In genomic region chr10:95794195-95794594, GRCh38 we compare ENCODE assay signal across 21 cellular contexts. TPM values are rescaled to one million over a fixed set of nuclear protein-coding genes. Genes with fewer than 3 reads are reported as not detected.
DNase-seq lines count a peak whose midpoint lies in the region; ATAC-seq and TF ChIP-seq lines count a peak whose summit lies in the region.
"Had no signal": no experiment of that assay in that cellular context is flagged by ENCODE, and none has a peak within 500 bp of the region (broad histone marks: within the 10 kb centered on the region; RNA-seq: fewer than 3 reads in every experiment).

No MANE protein-coding gene starts in this region.

- H3K4me3 Mint-ChIP-seq in CD4-positive, CD25-positive, alpha-beta regulatory T cell: no peak overlapping the region
- no peak overlapping the region for H3K4me3 Mint-ChIP-seq in stimulated activated memory B cell treated with anti-CD40 and anti-IgM and Interleukin-4, amounts not matched to agents 10 μg/mL and 1 μg/mL and 100 μg/mL, for 72 hours
- H3K4me3 Mint-ChIP-seq: brain; CD8-positive, alpha-beta T cell had no signal

- no peak overlapping the region for H3K18ac ChIP-seq in IMR-90 (ENCODE audit: low read depth, low read length)

- WGBS in IMR-90 (ENCODE audit: extremely low coverage in 2 of 2, insufficient read length in 1 of 2), 2 experiments: no CpG with 5 or more reads among the region's 3 CpGs

- peaks cover 4% of the 10 kb centered on the region for H3K36me3 Mint-ChIP-seq in CD4-positive, CD25-positive, alpha-beta regulatory T cell
- peaks cover 58% of the 10 kb centered on the region for H3K36me3 Mint-ChIP-seq in stimulated activated memory B cell treated with anti-CD40 and anti-IgM and Interleukin-4, amounts not matched to agents 10 μg/mL and 1 μg/mL and 100 μg/mL, for 72 hours
- H3K36me3 Mint-ChIP-seq: brain; CD8-positive, alpha-beta T cell had no signal

- BruUV-seq in IMR-90 (replicated peaks; lab: Mats Ljungman, UMichigan): no TSS peak

- no peak for TF ChIP-seq CTCF in IMR-90 (conservative IDR thresholded peaks at IDR 0.05; ENCODE audit: low read depth, low read length)

- CTCF ChIA-PET in IMR-90 (lab: Yijun Ruan, JAX): no interaction called here

- H3K4me3 ChIP-seq in CD4-positive, CD25-positive, alpha-beta regulatory T cell (ENCODE audit: low read depth, low read length): no peak overlapping the region
- no peak overlapping the region for H3K4me3 ChIP-seq in IMR-90 (ENCODE audit: insufficient read depth, low read depth, low read length)
- H3K4me3 ChIP-seq: gastrocnemius medialis, Peyer's patch, prostate gland had no signal

- H2BK5ac ChIP-seq in IMR-90 (ENCODE audit: low read depth, low read length, poor library complexity, severe bottlenecking): no peak overlapping the region

- H3K9me3 ChIP-seq in CD4-positive, CD25-positive, alpha-beta regulatory T cell (ENCODE audit: control insufficient read depth in 2 of 2, low read length in 2 of 2): no peaks in the 10 kb centered on the region
- H3K9me3 ChIP-seq in IMR-90 (ENCODE audit: control insufficient read depth, insufficient read depth, low read length): no peaks in the 10 kb centered on the region
- H3K9me3 ChIP-seq: gastrocnemius medialis, Peyer's patch, prostate gland had no signal

- in situ Hi-C loops in IMR-90 (cut with MboI; ENCODE audit: low sequenced_read_pairs): no loop called here

- intact Hi-C loops in IMR-90 (cut with micrococcal nuclease): no loop called here

- H3K27me3 ChIP-seq in CD4-positive, CD25-positive, alpha-beta regulatory T cell (ENCODE audit: control insufficient read depth, insufficient read depth, low read length): no peaks in the 10 kb centered on the region
- no peaks in the 10 kb centered on the region for H3K27me3 ChIP-seq in IMR-90 (ENCODE audit: control insufficient read depth, insufficient read depth, low read length)
- H3K27me3 ChIP-seq: gastrocnemius medialis, Peyer's patch had no signal

- no peak overlapping the region for H2AK9ac ChIP-seq in IMR-90 (replicated peaks; ENCODE audit: low read depth, low read length, poor library complexity)

- H3K4ac ChIP-seq in IMR-90 (ENCODE audit: low read depth, low read length): 0 out of 2 replicates have a peak overlapping the region, but pooled peaks have one; percentile 64

- no peaks in the 10 kb centered on the region for H3K27me3 Mint-ChIP-seq in CD4-positive, CD25-positive, alpha-beta regulatory T cell
- H3K27me3 Mint-ChIP-seq in stimulated activated memory B cell treated with anti-CD40 and anti-IgM and Interleukin-4, amounts not matched to agents 10 μg/mL and 1 μg/mL and 100 μg/mL, for 72 hours: no peaks in the 10 kb centered on the region
- H3K27me3 Mint-ChIP-seq: brain had no signal

- no peak for DNase-seq in CD4-positive, CD25-positive, alpha-beta regulatory T cell
- DNase-seq in IMR-90 (no peak), kidney glomerular epithelial cell (lab: John Stamatoyannopoulos, UW) (peak; percentile 36), cerebellum (ENCODE audit: low spot score) (no peak), NCI-H2081 treated with DMSO at 0.1 percent for 48 hours (lab: John Stamatoyannopoulos, UW) (no peak)
- no peak for DNase-seq in stimulated activated CD4-positive, alpha-beta T cell treated with anti-CD3 and anti-CD28 coated beads, Interleukin-12 subunit alpha, Interleukin-12 subunit beta, amount 100 ng/mL, for 4 hours
- DNase-seq: activated CD4-positive, CD25-positive, alpha-beta regulatory T cell treated with anti-CD3 and anti-CD28 coated beads, Interleukin-2, amount 50 U/mL, for 72 hours; activated gamma-delta T cell treated with Interleukin-2 at 50 U/mL for 16 hours; activated T-cell treated with anti-CD3 and anti-CD28 coated beads, Interleukin-2, amount 50 U/mL, for 1 hour; CD8-positive, alpha-beta T cell; NCI-H146; NCI-H2171 treated with DMSO at 0.1 percent for 48 hours; NCI-H524 treated with DMSO at 0.1 percent for 48 hours; stimulated activated CD4-positive, alpha-beta T cell treated with anti-CD3 and anti-CD28 coated beads, Interleukin-1b, Interleukin-23, amount 100 ng/mL, for 48 hours had no signal

- H3K9me3 Mint-ChIP-seq in CD4-positive, CD25-positive, alpha-beta regulatory T cell: peaks cover 0 to 5% (median 0%) of the 10 kb centered on the region in 7 donors
- peaks cover 9% of the 10 kb centered on the region for H3K9me3 Mint-ChIP-seq in stimulated activated memory B cell treated with anti-CD40 and anti-IgM and Interleukin-4, amounts not matched to agents 10 μg/mL and 1 μg/mL and 100 μg/mL, for 72 hours
- H3K9me3 Mint-ChIP-seq: CD8-positive, alpha-beta T cell had no signal

- no peaks in the 10 kb centered on the region for H3K36me3 ChIP-seq in CD4-positive, CD25-positive, alpha-beta regulatory T cell (ENCODE audit: control insufficient read depth, insufficient read depth, low read length)
- H3K36me3 ChIP-seq in IMR-90 (ENCODE audit: control insufficient read depth, insufficient read depth, low read length): no peaks in the 10 kb centered on the region
- H3K36me3 ChIP-seq: gastrocnemius medialis, Peyer's patch, prostate gland had no signal

- H3K23ac ChIP-seq in IMR-90 (ENCODE audit: low read depth, low read length): no peak overlapping the region

- no peak overlapping the region for H2AFZ ChIP-seq in IMR-90 (replicated peaks; ENCODE audit: low read length, poor library complexity)

- H3K14ac ChIP-seq in IMR-90 (replicated peaks; ENCODE audit: low read depth, low read length): no peak overlapping the region

- no peak overlapping the region for H2BK20ac ChIP-seq in IMR-90 (ENCODE audit: low read depth, low read length)

- H3K4me2 ChIP-seq in IMR-90 (ENCODE audit: low read depth, low read length): no peak overlapping the region

- H3K9ac ChIP-seq in IMR-90 (ENCODE audit: low read depth, low read length): no peak overlapping the region

- ATAC-seq in CD4-positive, CD25-positive, alpha-beta regulatory T cell (ENCODE audit: low read depth in 2 of 2): no peak
- ATAC-seq in IMR-90 (ENCODE audit: low read depth): no peak
- ATAC-seq in stimulated activated memory B cell treated with anti-CD40 and anti-IgM and Interleukin-4, amounts not matched to agents 10 μg/mL and 1 μg/mL and 100 μg/mL, for 72 hours: no peak
- ATAC-seq in HG03460 (IDR thresholded peaks at IDR 0.05; ENCODE audit: unreplicated experiment): no peak
- ATAC-seq: CD8-positive, alpha-beta T cell; gastrocnemius medialis had no signal

- TF ChIP-seq POLR2A in IMR-90 (IDR thresholded peaks at IDR 0.05; ENCODE audit: low read depth, low read length): no peak

- no peak overlapping the region for H2BK15ac ChIP-seq in IMR-90 (ENCODE audit: low read depth, low read length)

- H3K56ac ChIP-seq in IMR-90 (ENCODE audit: extremely low read depth, insufficient read depth, low read length): no peak overlapping the region

- no peaks in the 10 kb centered on the region for H3K9me1 ChIP-seq in IMR-90 (ENCODE audit: insufficient read depth, low read length)

- H2BK120ac ChIP-seq in IMR-90 (ENCODE audit: low read depth, low read length): no peak overlapping the region

- H3K27ac ChIP-seq in CD4-positive, CD25-positive, alpha-beta regulatory T cell (ENCODE audit: insufficient read depth, low read length, poor library complexity, severe bottlenecking): peak overlapping the region; percentile 73
- H3K27ac ChIP-seq in IMR-90 (ENCODE audit: insufficient read depth, low read length): no peak overlapping the region

- no peaks in the 10 kb centered on the region for H4K20me1 ChIP-seq in IMR-90 (ENCODE audit: insufficient read depth, low read length)

- H2AK5ac ChIP-seq in IMR-90 (ENCODE audit: low read depth, low read length): no peak overlapping the region

- no peak for TF ChIP-seq RAD21 in IMR-90 (IDR thresholded peaks at IDR 0.05; ENCODE audit: low read length)

- no peaks in the 10 kb centered on the region for H3K79me1 ChIP-seq in IMR-90 (ENCODE audit: low read depth in 1 of 2, low read length in 2 of 2)

- H3K4me1 Mint-ChIP-seq in CD4-positive, CD25-positive, alpha-beta regulatory T cell: peaks cover 2 to 60% (median 45%) of the 10 kb centered on the region in 4 donors
- H3K4me1 Mint-ChIP-seq in stimulated activated memory B cell treated with anti-CD40 and anti-IgM and Interleukin-4, amounts not matched to agents 10 μg/mL and 1 μg/mL and 100 μg/mL, for 72 hours: peaks cover 81% of the 10 kb centered on the region

- H3K4me1 ChIP-seq in CD4-positive, CD25-positive, alpha-beta regulatory T cell (ENCODE audit: control insufficient read depth, insufficient read depth, low read length, poor library complexity, severe bottlenecking): peaks cover 30% of the 10 kb centered on the region
- H3K4me1 ChIP-seq in IMR-90 (ENCODE audit: control insufficient read depth, insufficient read depth, low read length): peaks cover 3% of the 10 kb centered on the region; the same call in 1 of the 2 replicates
- H3K4me1 ChIP-seq: prostate gland had no signal

- peak overlapping the region in 1 of 2 experiments; percentile 44; a peak in 2 of 4 replicates for H4K8ac ChIP-seq in IMR-90 (ENCODE audit: low read depth in 2 of 2, low read length in 2 of 2)

- peak overlapping the region in 2 of 3 donors; percentile 59 to 60 for H3K27ac Mint-ChIP-seq in CD4-positive, CD25-positive, alpha-beta regulatory T cell
- peak overlapping the region; percentile 98 for H3K27ac Mint-ChIP-seq in stimulated activated memory B cell treated with anti-CD40 and anti-IgM and Interleukin-4, amounts not matched to agents 10 μg/mL and 1 μg/mL and 100 μg/mL, for 72 hours
- H3K27ac Mint-ChIP-seq: brain; CD8-positive, alpha-beta T cell had no signal

- H4K91ac ChIP-seq in IMR-90 (ENCODE audit: insufficient read depth, low read depth, low read length): no peak overlapping the region

- dilution Hi-C loops in IMR-90 (cut with HindIII; ENCODE audit: low sequenced_read_pairs, unreplicated experiment): no loop called here

- POLR2A ChIA-PET in IMR-90 (lab: Charles Lee; ENCODE audit: unreplicated experiment): interaction anchor here (0.6 kb wide), 1 partner anchor 77 kb away, joined by 10 read pairs; no protein-coding TSS in a partner anchor

- H4K5ac ChIP-seq in IMR-90 (ENCODE audit: low read depth, low read length): no peak overlapping the region; the same call in 1 of the 2 replicates

TF ChIP-seq in IMR-90, 13 proteins besides CTCF, POLR2A, EP300 and RAD21 (continues in another document):
- no peak for TF ChIP-seq CEBPB (IDR thresholded peaks at IDR 0.05; ENCODE audit: low read depth, low read length)

RNA-seq across cellular contexts. Expression of gene ENTPD1, which starts 38.2 kb away (rescaled TPM):
- total RNA-seq in CD4-positive, CD25-positive, alpha-beta regulatory T cell: 49.4 TPM
- 10 to 100 TPM in 3 of 4 donors, 1 to 10 TPM in 1; 3.5 to 38.3 (median 17.9) TPM for polyA plus RNA-seq in CD4-positive, CD25-positive, alpha-beta regulatory T cell
- total RNA-seq in IMR-90 (2012; rRNA removed) (under 0.01 TPM in 1 of 2 replicates, not detected in the other), cerebellum (12.2 TPM)
- not detected in 2 replicates for polyA plus RNA-seq in IMR-90 (2012; rRNA removed)
- not detected in 2 replicates for polyA plus RNA-seq in IMR-90 (2012; cell fraction: cytosol; rRNA removed)
- polyA plus RNA-seq in IMR-90 (2012; cell fraction: nucleus; rRNA removed; ENCODE audit: low replicate concordance): 0.09 TPM in 1 of 2 replicates, not detected in the other
- total RNA-seq: G401 had no signal

Comparison
In these comparisons a context has a peak if more than half of its experiments do, and no peak if none do; other contexts are left out.
1. RNA of gene ENTPD1, which starts 38.2 kb away (total RNA-seq): 49.4 TPM in CD4-positive, CD25-positive, alpha-beta regulatory T cell (single experiment) and 12.2 TPM in cerebellum (single experiment); under 0.01 TPM in IMR-90; every median in the first group is over 10 times any median in the second.